8 cellular contexts compared by ENCODE assay signal in genomic region chr5:68406767-68407232, GRCh38.
DNase-seq lines count a peak whose midpoint lies in the region; ATAC-seq and TF ChIP-seq lines count a peak whose summit lies in the region.

No MANE protein-coding gene starts in this region.

- H3K36me3 Mint-ChIP-seq in T-helper 2 cell treated with Interferon-gamma antibody and Interleukin-4, amounts not matched to agents 5 μg/mL and 100 μg/mL, for 36 hours (ENCODE audit: low read depth) = peaks cover 2% of the 10 kb centered on the region
- no peaks in the 10 kb centered on the region for H3K36me3 Mint-ChIP-seq in natural killer cell

- H3K4me1 ChIP-seq in heart left ventricle (peaks cover 0 to 21% (median 0%) of the 10 kb centered on the region in 12 donors), right atrium auricular region (no peaks in the 10 kb centered on the region)

- no peak overlapping the region for H3K4me3 ChIP-seq in heart left ventricle
- no peak overlapping the region for H3K4me3 ChIP-seq in right atrium auricular region

- H3K9me3 ChIP-seq in heart left ventricle (no peaks in the 10 kb centered on the region), right atrium auricular region (no peaks in the 10 kb centered on the region)

- intact Hi-C loops in Right ventricle myocardium superior (cut with DNase I) (no loop called here), heart left ventricle (cut with DNase I) (no loop called here), natural killer cell (cut with micrococcal nuclease) (loop anchor here (5.0 kb wide), 1 partner anchor 39 kb away; no protein-coding TSS in a partner anchor)

- TF ChIP-seq POLR2A in heart left ventricle (IDR thresholded peaks at IDR 0.05) = no peak

- H3K27ac Mint-ChIP-seq in T-helper 2 cell treated with Interferon-gamma antibody and Interleukin-4, amounts not matched to agents 5 μg/mL and 100 μg/mL, for 36 hours = peak overlapping the region; percentile 88
- H3K27ac Mint-ChIP-seq in natural killer cell = peak overlapping the region; percentile 67 to 88

- DNase-seq in Right ventricle myocardium superior (peak; percentile 49), heart left ventricle (no peak), natural killer cell (no peak), globus pallidus (ENCODE audit: low spot score) (no peak), hepatic stellate cell (ENCODE audit: low spot score) (no peak), right atrium auricular region (ENCODE audit: low spot score) (no peak)
- no peak for DNase-seq in T-helper 2 cell treated with Interferon-gamma antibody and Interleukin-4, amounts not matched to agents 5 μg/mL and 100 μg/mL, for 36 hours (ENCODE audit: low spot score)

- H3K36me3 ChIP-seq in heart left ventricle (no peaks in the 10 kb centered on the region), right atrium auricular region (no peaks in the 10 kb centered on the region)

- H3K27me3 ChIP-seq in heart left ventricle = no peaks in the 10 kb centered on the region
- no peaks in the 10 kb centered on the region for H3K27me3 ChIP-seq in right atrium auricular region

- ATAC-seq in Right ventricle myocardium superior (ENCODE audit: poor library complexity) = no peak
- no peak for ATAC-seq in heart left ventricle
- ATAC-seq in HG03045 (IDR thresholded peaks at IDR 0.05; ENCODE audit: unreplicated experiment) = peak; percentile 87
- peak in 2 of 3 donors; percentile 19 to 57 for ATAC-seq in natural killer cell

- H3K9me3 Mint-ChIP-seq in T-helper 2 cell treated with Interferon-gamma antibody and Interleukin-4, amounts not matched to agents 5 μg/mL and 100 μg/mL, for 36 hours = no peaks in the 10 kb centered on the region
- H3K9me3 Mint-ChIP-seq in natural killer cell = no peaks in the 10 kb centered on the region

- peak overlapping the region; percentile 69 for H3K4me3 Mint-ChIP-seq in T-helper 2 cell treated with Interferon-gamma antibody and Interleukin-4, amounts not matched to agents 5 μg/mL and 100 μg/mL, for 36 hours
- H3K4me3 Mint-ChIP-seq in natural killer cell = peak overlapping the region; percentile 77

- TF ChIP-seq CTCF in heart left ventricle (IDR thresholded peaks at IDR 0.05) (no peak), natural killer cell (IDR thresholded peaks at IDR 0.05) (no peak), right atrium auricular region (IDR thresholded peaks at IDR 0.05) (no peak)

- H3K27ac ChIP-seq in heart left ventricle (peak overlapping the region in 1 of 12 donors; percentile 46), right atrium auricular region (no peak overlapping the region)

- no peaks in the 10 kb centered on the region for H3K27me3 Mint-ChIP-seq in T-helper 2 cell treated with Interferon-gamma antibody and Interleukin-4, amounts not matched to agents 5 μg/mL and 100 μg/mL, for 36 hours (ENCODE audit: low read depth)
- no peaks in the 10 kb centered on the region for H3K27me3 Mint-ChIP-seq in natural killer cell (ENCODE audit: low read depth in 2 of 2)

- peaks cover 26% of the 10 kb centered on the region for H3K4me1 Mint-ChIP-seq in T-helper 2 cell treated with Interferon-gamma antibody and Interleukin-4, amounts not matched to agents 5 μg/mL and 100 μg/mL, for 36 hours (ENCODE audit: low read depth)
- peaks cover 30 to 31% of the 10 kb centered on the region in 2 donors for H3K4me1 Mint-ChIP-seq in natural killer cell

- WGBS in heart left ventricle, 4 donors = 63 to 68% (median 65%) methylated on average over 7 to 8 of the region's 8 CpGs

Comparison
In these comparisons a context has a peak if more than half of its experiments do, and no peak if none do; other contexts are left out.
1. ATAC-seq: peak in HG03045 (single experiment) and natural killer cell (2 of 3); none in Right ventricle myocardium superior (single experiment) and heart left ventricle (0 of 4).